ENCODE assay signal across 2 cellular contexts in the genomic region with DNA sequence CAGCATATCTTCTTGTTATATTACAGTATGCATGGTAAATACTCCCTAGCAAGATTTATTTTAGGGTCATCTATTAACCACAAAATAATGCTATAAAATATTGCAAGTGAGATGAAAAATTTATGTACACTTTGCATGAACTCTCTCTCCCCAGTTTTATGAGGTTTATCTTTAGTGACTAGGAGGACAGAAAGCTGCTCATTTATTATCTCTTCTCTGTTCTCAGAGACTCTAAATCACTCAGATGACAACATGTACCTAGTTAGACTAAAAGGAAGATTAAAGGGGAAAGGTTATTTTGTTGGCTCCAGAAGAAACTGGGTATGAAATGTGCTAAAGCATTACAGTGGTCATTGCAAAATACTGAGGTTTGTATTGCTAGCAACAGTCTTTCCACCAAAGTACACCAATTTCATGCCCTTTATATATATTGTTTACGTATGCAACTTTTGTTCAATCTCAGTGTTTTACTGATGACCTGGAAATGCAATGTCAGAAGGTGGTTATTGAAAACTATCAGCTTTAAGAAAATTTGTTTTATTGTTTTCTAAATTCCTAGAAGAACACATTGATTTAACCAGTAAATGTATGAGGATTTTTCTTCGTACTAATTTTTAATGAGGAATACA.
TF ChIP-seq lines count a peak whose summit lies in the region.

No MANE protein-coding gene starts in this region.

TF ChIP-seq in HepG2, 621 proteins besides CTCF, POLR2A, EP300 and RAD21:
- peak; percentile 16 to 77; a peak in 2 of 4 replicates for TF ChIP-seq MAFK (conservative IDR thresholded peaks at IDR 0.05 in 1 of 2, IDR thresholded peaks at IDR 0.05 in 1 of 2; ENCODE audit: low read length in 2 of 2)
- no peak for TF ChIP-seq PRPF4 (IDR thresholded peaks at IDR 0.05; ENCODE audit: low read depth, low read length, poor library complexity, severe bottlenecking)
- TF ChIP-seq MAFF (IDR thresholded peaks at IDR 0.05; ENCODE audit: low read depth, low read length) = peak; percentile 52

TF ChIP-seq in SK-N-SH treated with all-trans-retinoic acid at 6 μM for 48 hours, 23 proteins besides CTCF, POLR2A, EP300 and RAD21:
- TF ChIP-seq BACH2 (CRISPR knock-in tag; IDR thresholded peaks at IDR 0.05; ENCODE audit: borderline replicate concordance) (no peak), OSR1 (CRISPR knock-in tag; IDR thresholded peaks at IDR 0.05) (no peak), CSDC2 (CRISPR knock-in tag; IDR thresholded peaks at IDR 0.05) (no peak), ZFP30 (CRISPR knock-in tag; IDR thresholded peaks at IDR 0.05) (no peak), POU6F1 (CRISPR knock-in tag; IDR thresholded peaks at IDR 0.05; ENCODE audit: borderline replicate concordance, low read depth) (no peak), CREB5 (CRISPR knock-in tag; IDR thresholded peaks at IDR 0.05; ENCODE audit: low read depth) (no peak), ARNTL (CRISPR knock-in tag; IDR thresholded peaks at IDR 0.05; ENCODE audit: borderline replicate concordance, low read depth) (no peak), ZNF70 (CRISPR knock-in tag; IDR thresholded peaks at IDR 0.05) (no peak), RARB (CRISPR knock-in tag; IDR thresholded peaks at IDR 0.05) (no peak), ISL1 (CRISPR knock-in tag; IDR thresholded peaks at IDR 0.05) (no peak), TCF4 (CRISPR knock-in tag; IDR thresholded peaks at IDR 0.05; ENCODE audit: borderline replicate concordance) (no peak), TSHZ2 (CRISPR knock-in tag; IDR thresholded peaks at IDR 0.05) (no peak), PPARA (CRISPR knock-in tag; IDR thresholded peaks at IDR 0.05; ENCODE audit: borderline replicate concordance) (no peak), GLIS3 (CRISPR knock-in tag; IDR thresholded peaks at IDR 0.05) (no peak), SNAI2 (CRISPR knock-in tag; IDR thresholded peaks at IDR 0.05) (no peak), ZNF565 (CRISPR knock-in tag; conservative IDR thresholded peaks at IDR 0.05; ENCODE audit: low read depth) (no peak), PATZ1 (CRISPR knock-in tag; IDR thresholded peaks at IDR 0.05; ENCODE audit: borderline replicate concordance) (no peak), ZFP3 (CRISPR knock-in tag; IDR thresholded peaks at IDR 0.05) (no peak)
- TF ChIP-seq, protein P1, sequence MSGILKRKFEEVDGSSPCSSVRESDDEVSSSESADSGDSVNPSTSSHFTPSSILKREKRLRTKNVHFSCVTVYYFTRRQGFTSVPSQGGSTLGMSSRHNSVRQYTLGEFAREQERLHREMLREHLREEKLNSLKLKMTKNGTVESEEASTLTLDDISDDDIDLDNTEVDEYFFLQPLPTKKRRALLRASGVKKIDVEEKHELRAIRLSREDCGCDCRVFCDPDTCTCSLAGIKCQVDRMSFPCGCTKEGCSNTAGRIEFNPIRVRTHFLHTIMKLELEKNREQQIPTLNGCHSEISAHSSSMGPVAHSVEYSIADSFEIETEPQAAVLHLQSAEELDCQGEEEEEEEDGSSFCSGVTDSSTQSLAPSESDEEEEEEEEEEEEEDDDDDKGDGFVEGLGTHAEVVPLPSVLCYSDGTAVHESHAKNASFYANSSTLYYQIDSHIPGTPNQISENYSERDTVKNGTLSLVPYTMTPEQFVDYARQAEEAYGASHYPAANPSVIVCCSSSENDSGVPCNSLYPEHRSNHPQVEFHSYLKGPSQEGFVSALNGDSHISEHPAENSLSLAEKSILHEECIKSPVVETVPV (CRISPR knock-in tag; IDR thresholded peaks at IDR 0.05) = no peak
TF ChIP-seq in SK-N-SH treated with all-trans-retinoic acid at 6 μM for 48 hours: peak in this region for 0.
